Comparison of ENCODE assay signal across 8 cellular contexts in the genomic region with DNA sequence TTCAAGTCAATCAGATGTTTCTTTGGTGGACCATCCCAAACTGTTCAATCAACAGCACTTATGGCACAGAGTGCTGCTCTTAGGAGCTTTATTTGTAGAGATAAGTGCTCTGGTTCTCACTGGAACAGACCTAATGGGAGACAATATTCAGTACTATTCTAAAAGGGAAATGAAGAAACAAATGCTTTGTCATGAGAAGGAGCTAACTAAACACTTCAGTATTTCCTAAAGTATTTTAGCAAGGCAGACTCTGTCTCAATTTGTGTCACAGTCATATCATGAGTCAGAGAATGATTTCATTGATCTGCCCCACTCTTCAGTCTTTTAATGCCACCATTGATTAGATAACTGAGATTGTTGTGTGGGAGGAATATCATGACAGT.
DNase-seq lines count a peak whose midpoint lies in the region; ATAC-seq and TF ChIP-seq lines count a peak whose summit lies in the region.

No MANE protein-coding gene starts in this region.

- H3K9me3 ChIP-seq in Peyer's patch: no peaks in the 10 kb centered on the region
- no peaks in the 10 kb centered on the region for H3K9me3 ChIP-seq in mucosa of rectum (ENCODE audit: control insufficient read depth in 2 of 2, low read length in 2 of 2)

- peaks cover 4% of the 10 kb centered on the region for H3K36me3 Mint-ChIP-seq in MCF 10A (ENCODE audit: insufficient read depth, unreplicated experiment)

- no peaks in the 10 kb centered on the region for H3K27me3 ChIP-seq in Peyer's patch
- no peaks in the 10 kb centered on the region for H3K27me3 ChIP-seq in mucosa of rectum (ENCODE audit: control insufficient read depth in 2 of 2, insufficient read depth in 2 of 2, low read length in 2 of 2)

- intact Hi-C loops in MCF 10A (cut with micrococcal nuclease): no loop called here

- H3K27ac Mint-ChIP-seq in MCF 10A (ENCODE audit: low read depth, unreplicated experiment): no peak overlapping the region

- TF ChIP-seq CTCF in Peyer's patch (IDR thresholded peaks at IDR 0.05): no peak
- no peak for TF ChIP-seq CTCF in MCF 10A (IDR thresholded peaks at IDR 0.05; ENCODE audit: unreplicated experiment)

- no peaks in the 10 kb centered on the region for H3K4me1 Mint-ChIP-seq in MCF 10A (ENCODE audit: insufficient read depth, unreplicated experiment)

- H3K4me1 ChIP-seq in Peyer's patch (peaks cover 0 to 6% (median 0%) of the 10 kb centered on the region in 4 donors), mucosa of rectum (ENCODE audit: control insufficient read depth in 2 of 2, insufficient read depth in 2 of 2, low read length in 2 of 2) (peaks cover 0 to 3% of the 10 kb centered on the region in 2 donors)

- H3K27ac ChIP-seq in Peyer's patch: peak overlapping the region in 3 of 4 donors; percentile 24 to 45 (median 37)
- H3K27ac ChIP-seq in mucosa of rectum (ENCODE audit: low read depth in 2 of 2, low read length in 2 of 2): peak overlapping the region; percentile 53 to 58

- no TSS peak for BruUV-seq in MCF 10A (replicated peaks; lab: Mats Ljungman, UMichigan)

- CTCF ChIA-PET in MCF 10A (lab: Yijun Ruan, JAX): interaction anchor here (0.5 to 1.7 kb wide), 2 partner anchors 12 to 14 kb away, joined by 3 to 5 read pairs; no protein-coding TSS in a partner anchor

- TF ChIP-seq POLR2A in Peyer's patch (IDR thresholded peaks at IDR 0.05): no peak

- H3K9ac ChIP-seq in mucosa of rectum (ENCODE audit: low read depth in 1 of 2, low read length in 2 of 2): no peak overlapping the region

- ATAC-seq in GM18867 (IDR thresholded peaks at IDR 0.05; ENCODE audit: unreplicated experiment) (peak; percentile 33), HG02763 (IDR thresholded peaks at IDR 0.05; ENCODE audit: unreplicated experiment) (peak; percentile 28)

- peaks cover 0 to 4% (median 0%) of the 10 kb centered on the region in 3 donors for H3K36me3 ChIP-seq in Peyer's patch
- H3K36me3 ChIP-seq in mucosa of rectum (ENCODE audit: control insufficient read depth in 2 of 2, insufficient read depth in 2 of 2, low read length in 2 of 2): no peaks in the 10 kb centered on the region

- H3K9me3 Mint-ChIP-seq in MCF 10A (ENCODE audit: unreplicated experiment): no peaks in the 10 kb centered on the region

- H3K4me3 ChIP-seq in Peyer's patch: no peak overlapping the region
- no peak overlapping the region for H3K4me3 ChIP-seq in mucosa of rectum (ENCODE audit: low read length in 2 of 2)

- no peak for DNase-seq in Peyer's patch
- no peak for DNase-seq in NCI-H1436 (lab: John Stamatoyannopoulos, UW)
- no peak for DNase-seq in NCI-H1105 (lab: John Stamatoyannopoulos, UW)
- DNase-seq in MCF 10A (ENCODE audit: unreplicated experiment): no peak
- DNase-seq in NCI-H146 treated with DMSO at 0.1 percent for 48 hours (lab: John Stamatoyannopoulos, UW; ENCODE audit: unreplicated experiment): no peak

- no peak overlapping the region for H3K4me3 Mint-ChIP-seq in MCF 10A (ENCODE audit: unreplicated experiment)

- POLR2A ChIA-PET in MCF 10A (lab: Yijun Ruan, JAX): no interaction called here

- H3K27me3 Mint-ChIP-seq in MCF 10A (ENCODE audit: insufficient read depth, unreplicated experiment): no peaks in the 10 kb centered on the region
